In the genomic region with DNA sequence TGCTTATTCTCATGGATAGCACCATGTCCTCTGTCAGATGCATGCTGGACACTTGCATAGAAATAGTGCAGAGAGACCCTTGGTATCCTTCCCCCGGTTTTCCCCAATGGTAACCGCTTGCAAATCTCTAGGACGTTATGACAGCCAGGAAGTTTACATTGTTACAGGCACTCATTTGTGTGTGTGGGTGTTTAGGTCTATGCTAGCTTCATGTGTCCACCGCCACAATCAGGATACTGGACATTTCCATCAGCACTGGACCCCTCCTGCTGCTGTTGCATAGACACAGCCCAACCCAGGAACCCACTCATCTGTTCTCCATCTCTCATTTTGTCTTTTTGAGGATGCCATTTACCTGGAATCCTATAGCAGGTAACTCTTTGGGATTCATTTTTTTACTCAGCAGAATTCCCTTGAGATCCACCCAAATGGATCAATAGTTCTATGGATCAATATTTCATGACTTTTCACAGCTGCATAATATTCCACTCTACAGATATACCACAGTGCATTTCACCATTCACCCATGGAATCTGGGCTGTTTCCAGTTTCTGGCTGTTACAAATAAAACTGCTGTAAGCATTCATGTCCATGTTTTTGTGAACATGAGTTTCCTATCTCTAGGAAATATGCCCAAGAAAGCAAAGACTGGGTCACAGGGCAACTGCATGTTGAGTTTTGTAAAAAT, we compare ENCODE assay signal across 27 cellular contexts. TPM values are rescaled to one million over a fixed set of nuclear protein-coding genes. Genes with fewer than 3 reads are reported as not detected.
DNase-seq lines count a peak whose midpoint lies in the region; ATAC-seq and TF ChIP-seq lines count a peak whose summit lies in the region.
"Had no signal": no experiment of that assay in that cellular context is flagged by ENCODE, and none has a peak within 500 bp of the region (broad histone marks: within the 10 kb centered on the region; RNA-seq: fewer than 3 reads in every experiment).

No MANE protein-coding gene starts in this region.

- no peak overlapping the region for H2AFZ ChIP-seq in HCT116 (ENCODE audit: low read depth, low read length, poor library complexity, severe bottlenecking)
- no peak overlapping the region for H2AFZ ChIP-seq in osteoblast (ENCODE audit: low read length)
- H2AFZ ChIP-seq: parathyroid adenoma had no signal

- H3K9me3 Mint-ChIP-seq in activated CD8-positive, alpha-beta memory T cell treated with anti-CD3 and anti-CD28 coated beads, Interleukin-2, amount 10 ng/mL, durations not matched to agents 7 days and 5 days (ENCODE audit: low read depth): no peaks in the 10 kb centered on the region
- H3K9me3 Mint-ChIP-seq: activated naive CD4-positive, alpha-beta T cell treated with anti-CD3 and anti-CD28 coated beads, Interleukin-2, amount 50 U/mL, for 72 hours had no signal

- no peak overlapping the region for H3K4me3 Mint-ChIP-seq in activated CD8-positive, alpha-beta memory T cell treated with anti-CD3 and anti-CD28 coated beads, Interleukin-2, amount 10 ng/mL, durations not matched to agents 7 days and 5 days
- H3K4me3 Mint-ChIP-seq: IgD-negative memory B cell, immature natural killer cell, T-helper 17 cell had no signal

- ATAC-seq in activated CD8-positive, alpha-beta memory T cell treated with anti-CD3 and anti-CD28 coated beads, Interleukin-2, amount 10 ng/mL, durations not matched to agents 7 days and 5 days: no peak
- ATAC-seq in HCT116: peak; percentile 7; the same call in 1 of the 2 replicates

- TF ChIP-seq POLR2A in HCT116 (IDR thresholded peaks at IDR 0.05; ENCODE audit: borderline replicate concordance, extremely low read depth, insufficient read depth, insufficient read length): no peak

- POLR2A ChIA-PET in HCT116 (lab: Charles Lee): no interaction called here

- H3K27ac ChIP-seq in HCT116 (ENCODE audit: low read depth, low read length) (no peak overlapping the region), SJSA1 (peak overlapping the region; percentile 62; the same call in 1 of the 2 replicates), osteoblast (ENCODE audit: low read depth, low read length) (no peak overlapping the region)
- H3K27ac ChIP-seq: breast epithelium, parathyroid adenoma had no signal

- TF ChIP-seq CTCF in HCT116 (IDR thresholded peaks at IDR 0.05 in 2 of 3, conservative IDR thresholded peaks at IDR 0.05 in 1 of 3; ENCODE audit: borderline replicate concordance in 1 of 3, insufficient read depth in 1 of 3, low read depth in 2 of 3, low read length in 2 of 3): no peak
- no peak for TF ChIP-seq CTCF in osteoblast (IDR thresholded peaks at IDR 0.05; ENCODE audit: extremely low read depth, low read depth, low read length)

- no peak for TF ChIP-seq RAD21 in HCT116 (IDR thresholded peaks at IDR 0.05; ENCODE audit: low read depth)

- H3K4me2 ChIP-seq in HCT116 (ENCODE audit: low read length) (no peak overlapping the region), osteoblast (ENCODE audit: insufficient read depth, low read length) (peak overlapping the region; percentile 56)
- H3K4me2 ChIP-seq: smooth muscle cell had no signal

- BruUV-seq in HCT116 (replicated peaks; lab: Mats Ljungman, UMichigan): no TSS peak

- H3K79me2 ChIP-seq in HCT116 (ENCODE audit: insufficient read depth, low read length): no peaks in the 10 kb centered on the region
- no peaks in the 10 kb centered on the region for H3K79me2 ChIP-seq in osteoblast (ENCODE audit: insufficient read depth, low read length)
- H3K79me2 ChIP-seq: parathyroid adenoma had no signal

- H3K27me3 ChIP-seq in HCT116 (ENCODE audit: insufficient read depth, low read length) (no peaks in the 10 kb centered on the region), SJSA1 (replicated peaks) (no peaks in the 10 kb centered on the region), osteoblast (ENCODE audit: insufficient read depth, low read length) (peaks cover 30% of the 10 kb centered on the region)

- H3K4me3 ChIP-seq in HCT116 (replicated peaks in 1 of 2; ENCODE audit: low read depth in 1 of 2, low read length in 2 of 2) (no peak overlapping the region), SJSA1 (no peak overlapping the region), osteoblast (ENCODE audit: insufficient read depth, low read length) (no peak overlapping the region)
- H3K4me3 ChIP-seq: breast epithelium, GM12878, smooth muscle cell had no signal

- no peaks in the 10 kb centered on the region for H3K9me2 ChIP-seq in HCT116 (ENCODE audit: insufficient read depth)

- H3K27ac Mint-ChIP-seq in activated CD8-positive, alpha-beta memory T cell treated with anti-CD3 and anti-CD28 coated beads, Interleukin-2, amount 10 ng/mL, durations not matched to agents 7 days and 5 days: no peak overlapping the region
- H3K27ac Mint-ChIP-seq: activated naive CD4-positive, alpha-beta T cell treated with anti-CD3 and anti-CD28 coated beads, Interleukin-2, amount 50 U/mL, for 72 hours; IgD-negative memory B cell; immature natural killer cell; T-helper 17 cell had no signal

- no peaks in the 10 kb centered on the region for H3K4me1 Mint-ChIP-seq in activated CD8-positive, alpha-beta memory T cell treated with anti-CD3 and anti-CD28 coated beads, Interleukin-2, amount 10 ng/mL, durations not matched to agents 7 days and 5 days
- H3K4me1 Mint-ChIP-seq: IgD-negative memory B cell had no signal

- DNase-seq in activated CD8-positive, alpha-beta memory T cell treated with anti-CD3 and anti-CD28 coated beads for 24 hours: peak; percentile 5
- DNase-seq in activated CD8-positive, alpha-beta memory T cell treated with anti-CD3 and anti-CD28 coated beads, Interleukin-2, amount 10 ng/mL, durations not matched to agents 7 days and 5 days: no peak
- DNase-seq in HCT116 (ENCODE audit: low read depth, low spot score) (no peak), SJSA1 (ENCODE audit: low read depth in 1 of 2, low spot score in 2 of 2) (no peak), osteoblast (ENCODE audit: insufficient read length, low spot score, missing footprints) (no peak), dedifferentiated amniotic fluid mesenchymal stem cell (ENCODE audit: extremely low spot score) (no peak), midbrain (lab: John Stamatoyannopoulos, UW) (no peak)
- no peak for DNase-seq in activated CD4-positive, alpha-beta T cell treated with anti-CD3 and anti-CD28 coated beads, Interleukin-2, amount 50 U/mL, for 48 hours
- DNase-seq: activated CD4-positive, CD25-positive, alpha-beta regulatory T cell treated with anti-CD3 and anti-CD28 coated beads, Interleukin-2, amount 50 U/mL, for 72 hours; anterior cingulate cortex; DMS153; NCI-H187 treated with DMSO at 0.1 percent for 48 hours; NCI-H2171 had no signal

- no peaks in the 10 kb centered on the region for H4K20me1 ChIP-seq in HCT116 (ENCODE audit: insufficient read depth)
- H4K20me1 ChIP-seq in osteoblast (ENCODE audit: insufficient read depth, low read length): no peaks in the 10 kb centered on the region

- RAD21 ChIA-PET in HCT116 (lab: Charles Lee; ENCODE audit: low non-redundant PET in 1 of 2, low total read pairs in 2 of 2, uncharacterized antibody in 2 of 2, unreplicated experiment in 2 of 2): interaction anchor here in 1 of 2 experiments (1.2 kb wide), 1 partner anchor 219 kb away, joined by 3 read pairs; the partner anchor contains the start of genes JMJD4 and SNAP47

- H3K4me1 ChIP-seq in HCT116 (ENCODE audit: control insufficient read depth in 1 of 2, insufficient read depth in 2 of 2, low read length in 2 of 2) (peaks cover 0 to 11% of the 10 kb centered on the region in 2 experiments; a peak in 1 of 4 replicates), SJSA1 (replicated peaks) (peaks cover 31% of the 10 kb centered on the region), osteoblast (ENCODE audit: insufficient read depth, low read length) (peaks cover 11% of the 10 kb centered on the region)
- H3K4me1 ChIP-seq: breast epithelium, parathyroid adenoma had no signal

- CTCF ChIA-PET in activated CD8-positive, alpha-beta memory T cell treated with anti-CD3 and anti-CD28 coated beads, Interleukin-2, amount 10 ng/mL, durations not matched to agents 7 days and 5 days (lab: Charles Lee): interaction anchor here (0.7 to 2.9 kb wide), 10 partner anchors 166 to 505 kb away, joined by 4 to 15 read pairs (median 5); no protein-coding TSS in a partner anchor
- CTCF ChIA-PET in HCT116 (lab: Charles Lee): interaction anchor here (0.8 to 1.4 kb wide), 6 partner anchors 45 to 505 kb away, joined by 3 to 7 read pairs (median 4); no protein-coding TSS in a partner anchor

- H3K9ac ChIP-seq in HCT116 (ENCODE audit: low read length): no peak overlapping the region
- H3K9ac ChIP-seq: parathyroid adenoma had no signal

- no peaks in the 10 kb centered on the region; a peak in 1 of 4 replicates for H3K9me3 ChIP-seq in HCT116 (ENCODE audit: control insufficient read depth in 1 of 2, insufficient read depth in 1 of 2, low read depth in 1 of 2, low read length in 2 of 2)
- peaks cover 4% of the 10 kb centered on the region; the same call in 1 of the 2 replicates for H3K9me3 ChIP-seq in SJSA1 (replicated peaks)
- peaks cover 2% of the 10 kb centered on the region for H3K9me3 ChIP-seq in osteoblast (ENCODE audit: low read depth, low read length)

- H3K36me3 Mint-ChIP-seq in activated CD8-positive, alpha-beta memory T cell treated with anti-CD3 and anti-CD28 coated beads, Interleukin-2, amount 10 ng/mL, durations not matched to agents 7 days and 5 days: no peaks in the 10 kb centered on the region
- H3K36me3 Mint-ChIP-seq: immature natural killer cell had no signal

- intact Hi-C loops in HCT116 (cut with micrococcal nuclease): no loop called here

- H3K36me3 ChIP-seq in HCT116 (ENCODE audit: control insufficient read depth in 1 of 2, insufficient read depth in 2 of 2, low read length in 2 of 2) (no peaks in the 10 kb centered on the region), SJSA1 (no peaks in the 10 kb centered on the region), osteoblast (ENCODE audit: insufficient read depth, low read length) (no peaks in the 10 kb centered on the region)
- H3K36me3 ChIP-seq: breast epithelium had no signal

- peaks cover 44% of the 10 kb centered on the region for H3K27me3 Mint-ChIP-seq in activated CD8-positive, alpha-beta memory T cell treated with anti-CD3 and anti-CD28 coated beads, Interleukin-2, amount 10 ng/mL, durations not matched to agents 7 days and 5 days

RNA-seq across cellular contexts. Expression of gene WNT9A, which starts 6.6 kb away (rescaled TPM):
- total RNA-seq in activated CD8-positive, alpha-beta memory T cell treated with anti-CD3 and anti-CD28 coated beads, Interleukin-2, amount 10 ng/mL, durations not matched to agents 7 days and 5 days: under 1 TPM; 0.30 to 0.50 TPM
- total RNA-seq in HCT116 (2021; ENCODE audit: unreplicated experiment) (5.6 TPM), osteoblast (0.36 and 0.88 TPM in 2 replicates)
- polyA plus RNA-seq in HCT116 (2012): 4.5 and 6.5 TPM in 2 replicates
- 1.6 and 3.7 TPM in 2 replicates for total RNA-seq in SJSA1 (2014; rRNA removed; shearing (Covaris generic))
- total RNA-seq: activated naive CD4-positive, alpha-beta T cell treated with anti-CD3 and anti-CD28 coated beads, Interleukin-2, amount 50 U/mL, for 72 hours; GM12878 had no signal
- polyA plus RNA-seq: GM12878, IgD-negative memory B cell, immature natural killer cell had no signal

RNA-seq across cellular contexts. Expression of gene WNT3A, which starts 52.5 kb away (rescaled TPM):
- not detected for total RNA-seq in activated CD8-positive, alpha-beta memory T cell treated with anti-CD3 and anti-CD28 coated beads, Interleukin-2, amount 10 ng/mL, durations not matched to agents 7 days and 5 days
- total RNA-seq in HCT116 (2021; ENCODE audit: unreplicated experiment) (3.7 TPM), osteoblast (not detected in 2 replicates)
- 2.1 and 2.4 TPM in 2 replicates for polyA plus RNA-seq in HCT116 (2012)
- total RNA-seq in SJSA1 (2014; rRNA removed; shearing (Covaris generic)): not detected in 2 replicates
- total RNA-seq: GM12878, H4, left cardiac atrium, lung microvascular endothelial cell, M059J, NCI-H460, T-helper 17 cell, temporal lobe had no signal
- polyA plus RNA-seq: IgD-negative memory B cell, immature natural killer cell, smooth muscle cell had no signal
